Comparison of ENCODE assay signal across 10 cellular contexts in genomic region chr5:56011835-56012234, GRCh38. TPM values are rescaled to one million over a fixed set of nuclear protein-coding genes. Genes with fewer than 3 reads are reported as not detected.
A peak's percentile ranks its signal among the peaks of the same experiment; 100 is the strongest.
DNase-seq lines count a peak whose midpoint lies in the region; ATAC-seq and TF ChIP-seq lines count a peak whose summit lies in the region.
"Had no signal": no experiment of that assay in that cellular context is flagged by ENCODE, and none has a peak within 500 bp of the region (broad histone marks: within the 10 kb centered on the region; RNA-seq: fewer than 3 reads in every experiment).

No MANE protein-coding gene starts in this region.

- no peak for DNase-seq in MM.1S
- peak; percentile 83 for DNase-seq in choroid plexus epithelial cell (ENCODE audit: low read depth)
- DNase-seq in sigmoid colon = no peak
- DNase-seq in left colon = no peak
- no peak for DNase-seq in endodermal cell
- DNase-seq: activated CD8-positive, alpha-beta memory T cell treated with anti-CD3 and anti-CD28 coated beads for 24 hours had no signal

- H3K9me3 Mint-ChIP-seq in endodermal cell = peaks cover 19% of the 10 kb centered on the region

- WGBS in sigmoid colon, 2 donors = 64 to 84% methylated on average over 3 of the region's 3 CpGs
- WGBS in endodermal cell (ENCODE audit: insufficient coverage in 1 of 2, insufficient read length in 1 of 2), 2 experiments = 84 to 96% methylated on average over 2 to 3 of the region's 3 CpGs

- no peak for TF ChIP-seq EP300 in sigmoid colon (IDR thresholded peaks at IDR 0.05)

- H3K4me3 ChIP-seq in MM.1S (ENCODE audit: low read length) (peak overlapping the region; percentile 7; the same call in 1 of the 2 replicates), choroid plexus epithelial cell (ENCODE audit: low read depth, low read length) (no peak overlapping the region), sigmoid colon (no peak overlapping the region), endodermal cell (ENCODE audit: low read length) (no peak overlapping the region)

- H3K27ac ChIP-seq in MM.1S (ENCODE audit: low read length) = peak overlapping the region; percentile 67
- H3K27ac ChIP-seq in sigmoid colon = peak overlapping the region in 3 of 4 donors; percentile 4 to 14 (median 8)
- H3K27ac ChIP-seq in endodermal cell (ENCODE audit: low read depth, low read length) = no peak overlapping the region

- TF ChIP-seq CTCF in MM.1S (IDR thresholded peaks at IDR 0.05; ENCODE audit: low read length) = no peak
- no peak for TF ChIP-seq CTCF in choroid plexus epithelial cell (conservative IDR thresholded peaks at IDR 0.05; ENCODE audit: low read depth, low read length)
- no peak for TF ChIP-seq CTCF in sigmoid colon (IDR thresholded peaks at IDR 0.05)
- TF ChIP-seq CTCF in endodermal cell (conservative IDR thresholded peaks at IDR 0.05) = no peak

- peaks cover 2% of the 10 kb centered on the region for H3K27me3 Mint-ChIP-seq in endodermal cell (ENCODE audit: insufficient read depth)

- H3K4me2 ChIP-seq in MM.1S (ENCODE audit: low read depth, low read length) = peak overlapping the region; percentile 67

- H3K9me3 ChIP-seq in MM.1S (replicated peaks; ENCODE audit: insufficient read depth, low read length) (no peaks in the 10 kb centered on the region), sigmoid colon (no peaks in the 10 kb centered on the region), endodermal cell (ENCODE audit: control insufficient read depth, low read length) (peaks cover 9% of the 10 kb centered on the region)

- no peak overlapping the region for H3K27ac Mint-ChIP-seq in endodermal cell

- H3K4me3 Mint-ChIP-seq in endodermal cell = no peak overlapping the region
- H3K4me3 Mint-ChIP-seq: neural crest cell had no signal

- peak overlapping the region; percentile 9; the same call in 1 of the 2 replicates for H3K9ac ChIP-seq in MM.1S (ENCODE audit: low read length)
- no peak overlapping the region for H3K9ac ChIP-seq in endodermal cell (ENCODE audit: extremely low read depth, low read length, poor library complexity, severe bottlenecking)

- peaks cover 24% of the 10 kb centered on the region for H3K4me1 ChIP-seq in MM.1S (ENCODE audit: low read length)
- H3K4me1 ChIP-seq in sigmoid colon = peaks cover 0 to 6% (median 0%) of the 10 kb centered on the region in 4 donors
- no peaks in the 10 kb centered on the region for H3K4me1 ChIP-seq in endodermal cell (ENCODE audit: control insufficient read depth, insufficient read depth, low read length)

- TF ChIP-seq POLR2A in sigmoid colon (IDR thresholded peaks at IDR 0.05) = no peak

- H2AFZ ChIP-seq in MM.1S (ENCODE audit: low read length) = peak overlapping the region; percentile 2

- no peaks in the 10 kb centered on the region for H3K79me2 ChIP-seq in MM.1S (ENCODE audit: low read length)

- H3F3A ChIP-seq in MM.1S (ENCODE audit: insufficient read depth, low read length) = peaks cover 19% of the 10 kb centered on the region

- H4K20me1 ChIP-seq in MM.1S (ENCODE audit: insufficient read depth, low read length) = no peaks in the 10 kb centered on the region

- H3K4me1 Mint-ChIP-seq in endodermal cell = no peaks in the 10 kb centered on the region
- H3K4me1 Mint-ChIP-seq: neural crest cell had no signal

- H3K36me3 ChIP-seq in MM.1S (replicated peaks; ENCODE audit: insufficient read depth, low read length) (no peaks in the 10 kb centered on the region), sigmoid colon (no peaks in the 10 kb centered on the region), endodermal cell (ENCODE audit: control insufficient read depth, insufficient read depth, low read length) (no peaks in the 10 kb centered on the region)

- H3K36me3 Mint-ChIP-seq in endodermal cell (ENCODE audit: low read depth) = peaks cover 3% of the 10 kb centered on the region

- ATAC-seq in GM18907 (IDR thresholded peaks at IDR 0.05; ENCODE audit: unreplicated experiment) = peak; percentile 36
- ATAC-seq in left colon = no peak
- ATAC-seq in HG03095 (IDR thresholded peaks at IDR 0.05; ENCODE audit: unreplicated experiment) = no peak
- ATAC-seq in GM19397 (IDR thresholded peaks at IDR 0.05; ENCODE audit: unreplicated experiment) = no peak

- intact Hi-C loops in sigmoid colon (cut with DNase I) (no loop called here), left colon (cut with DNase I, micrococcal nuclease) (no loop called here)

- no peaks in the 10 kb centered on the region for H3K9me2 ChIP-seq in MM.1S (replicated peaks; ENCODE audit: insufficient read depth, low read length)

- no peaks in the 10 kb centered on the region for H3K27me3 ChIP-seq in MM.1S (replicated peaks; ENCODE audit: insufficient read depth, low read length)
- no peaks in the 10 kb centered on the region for H3K27me3 ChIP-seq in sigmoid colon
- no peaks in the 10 kb centered on the region for H3K27me3 ChIP-seq in endodermal cell (ENCODE audit: control insufficient read depth, insufficient read depth, low read length, poor library complexity, severe bottlenecking)

RNA-seq across cellular contexts. Expression of gene IL6ST, which starts 17.1 kb away (rescaled TPM):
- total RNA-seq in sigmoid colon (100 to 1,000 TPM; 206 to 373 (median 311) TPM), left colon (100 to 1,000 TPM in 1 of 2 donors, 10 to 100 TPM in 1; 73.6 to 114 TPM), endodermal cell (10 to 100 TPM; 26.3 to 30.4 TPM)
- polyA plus RNA-seq in sigmoid colon = 10 to 100 TPM in 2 of 3 donors, 1 to 10 TPM in 1; 7.4 to 37.6 (median 12.0) TPM
- 31.8 TPM for polyA plus RNA-seq in endodermal cell (2013, experiment 1 of 2)
- 34.3 TPM for polyA plus RNA-seq in endodermal cell (2013, experiment 2 of 2)
